12 cellular contexts compared by ENCODE assay signal in the genomic region with DNA sequence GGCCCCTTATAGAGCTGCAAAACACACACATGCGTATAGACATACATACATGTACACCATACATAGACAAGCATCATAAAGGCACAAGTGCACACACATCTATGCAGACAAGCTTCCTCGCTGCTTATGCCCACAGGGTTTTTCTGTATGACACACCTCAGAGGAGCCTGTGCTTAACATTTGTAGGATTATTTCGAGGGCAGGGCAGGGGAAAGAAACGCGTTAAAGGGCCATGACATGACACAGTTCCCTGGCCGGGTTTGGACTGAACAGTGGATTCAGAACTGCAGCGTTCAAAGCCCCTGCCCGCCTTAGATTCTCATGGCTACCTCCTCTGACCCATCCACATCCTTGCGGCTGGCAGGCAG. TPM values are rescaled to one million over a fixed set of nuclear protein-coding genes. Genes with fewer than 3 reads are reported as not detected.
DNase-seq lines count a peak whose midpoint lies in the region; ATAC-seq and TF ChIP-seq lines count a peak whose summit lies in the region.
"Had no signal": no experiment of that assay in that cellular context is flagged by ENCODE, and none has a peak within 500 bp of the region (broad histone marks: within the 10 kb centered on the region; RNA-seq: fewer than 3 reads in every experiment).

No MANE protein-coding gene starts in this region.

- peaks cover 7% of the 10 kb centered on the region; the same call in 1 of the 2 replicates for H3K36me3 ChIP-seq in HUES6 (ENCODE audit: control insufficient read depth, insufficient read depth, low read length)
- no peaks in the 10 kb centered on the region for H3K36me3 ChIP-seq in mesendoderm (ENCODE audit: control insufficient read depth, insufficient read depth, low read length)
- peaks cover 0 to 34% (median 28%) of the 10 kb centered on the region in 5 donors for H3K36me3 ChIP-seq in subcutaneous abdominal adipose tissue (ENCODE audit: control insufficient read depth in 5 of 5, insufficient read depth in 5 of 5, low read length in 5 of 5)
- no peaks in the 10 kb centered on the region for H3K36me3 ChIP-seq in CD8-positive, alpha-beta memory T cell (ENCODE audit: insufficient read depth, low read length)

- no peak overlapping the region for H3K18ac ChIP-seq in mesendoderm (ENCODE audit: low read length)

- no peak overlapping the region for H4K5ac ChIP-seq in mesendoderm (ENCODE audit: low read length)

- H3K4me2 ChIP-seq in mesendoderm (ENCODE audit: low read length), result no peak overlapping the region

- H2BK5ac ChIP-seq in mesendoderm (ENCODE audit: low read length), result no peak overlapping the region

- H3K9me3 ChIP-seq in HUES6 (ENCODE audit: control insufficient read depth, insufficient read depth, low read depth, low read length) (no peaks in the 10 kb centered on the region), subcutaneous abdominal adipose tissue (ENCODE audit: control insufficient read depth in 5 of 5, low read length in 5 of 5) (peaks cover 0 to 2% (median 0%) of the 10 kb centered on the region in 5 donors)
- no peaks in the 10 kb centered on the region for H3K9me3 ChIP-seq in CD8-positive, alpha-beta memory T cell (ENCODE audit: low read length)

- peak overlapping the region; percentile 99 for H3K27ac Mint-ChIP-seq in chondrocyte (ENCODE audit: unreplicated experiment)
- no peak overlapping the region for H3K27ac Mint-ChIP-seq in activated CD4-positive, alpha-beta T cell treated with anti-CD3 and anti-CD28 coated beads for 36 hours
- H3K27ac Mint-ChIP-seq in CD8-positive, alpha-beta memory T cell, result no peak overlapping the region

- H3K36me3 Mint-ChIP-seq in chondrocyte (ENCODE audit: low read depth), result peaks cover 25% of the 10 kb centered on the region
- no peaks in the 10 kb centered on the region for H3K36me3 Mint-ChIP-seq in activated CD4-positive, alpha-beta T cell treated with anti-CD3 and anti-CD28 coated beads for 36 hours (ENCODE audit: low read depth)
- no peaks in the 10 kb centered on the region for H3K36me3 Mint-ChIP-seq in CD8-positive, alpha-beta memory T cell
- H3K36me3 Mint-ChIP-seq: CD4-positive, CD25-positive, alpha-beta regulatory T cell had no signal

- no peak overlapping the region for H2BK120ac ChIP-seq in mesendoderm (ENCODE audit: low read depth, low read length)

- H2AK5ac ChIP-seq in mesendoderm (ENCODE audit: low read length), result no peak overlapping the region

- H3K56ac ChIP-seq in mesendoderm (ENCODE audit: low read length), result no peak overlapping the region

- no peak for TF ChIP-seq CTCF in chondrocyte (IDR thresholded peaks at IDR 0.05)

- no peak for ATAC-seq in activated CD4-positive, alpha-beta T cell treated with anti-CD3 and anti-CD28 coated beads for 36 hours

- H4K8ac ChIP-seq in mesendoderm (ENCODE audit: low read depth, low read length), result no peak overlapping the region

- CTCF ChIA-PET in activated CD4-positive, alpha-beta T cell treated with anti-CD3 and anti-CD28 coated beads for 36 hours (lab: Charles Lee), result interaction anchor here (1.0 kb wide), 1 partner anchor 112 kb away, joined by 3 read pairs; no protein-coding TSS in a partner anchor
- CTCF ChIA-PET in CD8-positive, alpha-beta memory T cell (lab: Charles Lee), result no interaction called here

- no peak overlapping the region for H2BK15ac ChIP-seq in mesendoderm (replicated peaks; ENCODE audit: low read depth)

- no peaks in the 10 kb centered on the region for H3K27me3 ChIP-seq in HUES6 (ENCODE audit: control insufficient read depth, insufficient read depth, low read length)
- no peaks in the 10 kb centered on the region for H3K27me3 ChIP-seq in mesendoderm (ENCODE audit: insufficient read depth, low read length, poor library complexity)
- H3K27me3 ChIP-seq in subcutaneous abdominal adipose tissue (ENCODE audit: control insufficient read depth in 5 of 5, insufficient read depth in 4 of 5, low read length in 5 of 5), result no peaks in the 10 kb centered on the region
- no peaks in the 10 kb centered on the region for H3K27me3 ChIP-seq in CD8-positive, alpha-beta memory T cell (ENCODE audit: insufficient read depth, low read length, poor library complexity, severe bottlenecking)

- H3K9me3 Mint-ChIP-seq in chondrocyte (ENCODE audit: low read depth), result no peaks in the 10 kb centered on the region
- H3K9me3 Mint-ChIP-seq in activated CD4-positive, alpha-beta T cell treated with anti-CD3 and anti-CD28 coated beads for 36 hours (ENCODE audit: low read depth), result no peaks in the 10 kb centered on the region
- H3K9me3 Mint-ChIP-seq in CD8-positive, alpha-beta memory T cell, result no peaks in the 10 kb centered on the region
- H3K9me3 Mint-ChIP-seq: CD4-positive, CD25-positive, alpha-beta regulatory T cell had no signal

- no peaks in the 10 kb centered on the region for H3K79me1 ChIP-seq in mesendoderm (ENCODE audit: low read length)

- peaks cover 18% of the 10 kb centered on the region; the same call in 1 of the 2 replicates for H3K4me1 ChIP-seq in HUES6 (ENCODE audit: control insufficient read depth, insufficient read depth, low read length)
- no peaks in the 10 kb centered on the region for H3K4me1 ChIP-seq in mesendoderm (ENCODE audit: control insufficient read depth, low read depth, low read length)
- peaks cover 26 to 65% (median 58%) of the 10 kb centered on the region in 5 donors for H3K4me1 ChIP-seq in subcutaneous abdominal adipose tissue (ENCODE audit: control insufficient read depth in 5 of 5, insufficient read depth in 5 of 5, low read length in 5 of 5)
- no peaks in the 10 kb centered on the region for H3K4me1 ChIP-seq in CD8-positive, alpha-beta memory T cell (ENCODE audit: insufficient read depth, low read length)

- POLR2A ChIA-PET in activated CD4-positive, alpha-beta T cell treated with anti-CD3 and anti-CD28 coated beads for 36 hours (lab: Charles Lee), result no interaction called here
- POLR2A ChIA-PET in CD8-positive, alpha-beta memory T cell (lab: Charles Lee), result no interaction called here

- H3K27me3 Mint-ChIP-seq in chondrocyte (ENCODE audit: low read depth), result no peaks in the 10 kb centered on the region
- no peaks in the 10 kb centered on the region for H3K27me3 Mint-ChIP-seq in activated CD4-positive, alpha-beta T cell treated with anti-CD3 and anti-CD28 coated beads for 36 hours
- peaks cover 0 to 1% of the 10 kb centered on the region in 2 donors for H3K27me3 Mint-ChIP-seq in CD8-positive, alpha-beta memory T cell
- H3K27me3 Mint-ChIP-seq: CD4-positive, CD25-positive, alpha-beta regulatory T cell had no signal

- no peak overlapping the region for H3K4ac ChIP-seq in mesendoderm (ENCODE audit: low read depth, low read length)

- peak overlapping the region; percentile 62 for H3K4me3 Mint-ChIP-seq in chondrocyte (ENCODE audit: unreplicated experiment)
- H3K4me3 Mint-ChIP-seq in activated CD4-positive, alpha-beta T cell treated with anti-CD3 and anti-CD28 coated beads for 36 hours, result no peak overlapping the region
- H3K4me3 Mint-ChIP-seq in CD8-positive, alpha-beta memory T cell, result no peak overlapping the region
- H3K4me3 Mint-ChIP-seq: CD4-positive, CD25-positive, alpha-beta regulatory T cell had no signal

- intact Hi-C loops in activated CD4-positive, alpha-beta T cell treated with anti-CD3 and anti-CD28 coated beads for 36 hours (cut with DNase I, micrococcal nuclease), result no loop called here

- H3K23ac ChIP-seq in mesendoderm (ENCODE audit: low read length), result no peak overlapping the region

- H3K9ac ChIP-seq in HUES6 (ENCODE audit: low read length) (peak overlapping the region; percentile 13), mesendoderm (ENCODE audit: low read length) (no peak overlapping the region), subcutaneous abdominal adipose tissue (ENCODE audit: low read length in 5 of 5) (peak overlapping the region in 2 of 5 donors; percentile 34 to 48)

- H3K27ac ChIP-seq in HUES6 (ENCODE audit: low read depth, low read length) (no peak overlapping the region), mesendoderm (ENCODE audit: low read depth, low read length) (peak overlapping the region; percentile 7), subcutaneous abdominal adipose tissue (ENCODE audit: low read depth, low read length) (peak overlapping the region; percentile 93)
- no peak overlapping the region for H3K27ac ChIP-seq in CD8-positive, alpha-beta memory T cell (ENCODE audit: low read depth, low read length)

- no CpG with 5 or more reads among the region's 9 CpGs for WGBS in mesendoderm (ENCODE audit: extremely low coverage, insufficient coverage, low lambda C conversion rate)

- H3K4me1 Mint-ChIP-seq in chondrocyte (ENCODE audit: low read depth), result peaks cover 34% of the 10 kb centered on the region
- no peaks in the 10 kb centered on the region for H3K4me1 Mint-ChIP-seq in activated CD4-positive, alpha-beta T cell treated with anti-CD3 and anti-CD28 coated beads for 36 hours
- no peaks in the 10 kb centered on the region for H3K4me1 Mint-ChIP-seq in CD8-positive, alpha-beta memory T cell
- H3K4me1 Mint-ChIP-seq: CD4-positive, CD25-positive, alpha-beta regulatory T cell had no signal

- H3K79me2 ChIP-seq in mesendoderm (ENCODE audit: control insufficient read depth, insufficient read depth, low read length), result no peaks in the 10 kb centered on the region

- DNase-seq in chondrocyte (ENCODE audit: low spot score), result no peak
- no peak for DNase-seq in mesendoderm
- no peak for DNase-seq in amniotic stem cell (lab: John Stamatoyannopoulos, UW)
- no peak for DNase-seq in CD1c-positive myeloid dendritic cell (ENCODE audit: extremely low spot score)
- no peak for DNase-seq in activated CD4-positive, alpha-beta T cell treated with anti-CD3 and anti-CD28 coated beads for 36 hours
- DNase-seq in CD8-positive, alpha-beta memory T cell, result no peak
- DNase-seq: activated CD4-positive, alpha-beta T cell treated with anti-CD3 and anti-CD28 coated beads for 1 hour; activated naive CD4-positive, alpha-beta T cell treated with Interleukin-2 at 50 U/mL for 16 hours; CD4-positive, CD25-positive, alpha-beta regulatory T cell; stimulated activated CD4-positive, alpha-beta T cell treated with anti-CD3 and anti-CD28 coated beads, Interleukin-12 subunit alpha, Interleukin-12 subunit beta, amount 100 ng/mL, for 4 hours had no signal

- H3K4me3 ChIP-seq in HUES6 (ENCODE audit: low read depth, low read length), result no peak overlapping the region
- H3K4me3 ChIP-seq in mesendoderm (ENCODE audit: low read length), result no peak overlapping the region
- peak overlapping the region in 3 of 5 donors; percentile 2 to 25 (median 6) for H3K4me3 ChIP-seq in subcutaneous abdominal adipose tissue (ENCODE audit: low read depth in 1 of 5, low read length in 5 of 5)
- H3K4me3 ChIP-seq in CD8-positive, alpha-beta memory T cell (ENCODE audit: low read length), result no peak overlapping the region

RNA-seq across cellular contexts. Expression of gene CHST3, which starts 44.9 kb away (rescaled TPM):
- total RNA-seq in chondrocyte, result 43.9 to 65.4 TPM (median 63.2 TPM) in 3 replicates
- 4.9 TPM for polyA plus RNA-seq in mesendoderm (2013, experiment 1 of 2)
- polyA plus RNA-seq in mesendoderm (2013, experiment 2 of 2), result 4.9 TPM
- under 1 TPM; 0.46 to 0.47 TPM for total RNA-seq in activated CD4-positive, alpha-beta T cell treated with anti-CD3 and anti-CD28 coated beads for 36 hours
- total RNA-seq in CD8-positive, alpha-beta memory T cell, result under 1 TPM; 0.07 TPM
- polyA plus RNA-seq in CD8-positive, alpha-beta memory T cell, result not detected
- total RNA-seq: CD4-positive, CD25-positive, alpha-beta regulatory T cell had no signal
- polyA plus RNA-seq: CD4-positive, CD25-positive, alpha-beta regulatory T cell had no signal

Comparison
In these comparisons a context has a peak if more than half of its experiments do, and no peak if none do; other contexts are left out.
1. H3K27ac ChIP-seq: peak in mesendoderm (single experiment) and subcutaneous abdominal adipose tissue (single experiment); none in HUES6 (single experiment) and CD8-positive, alpha-beta memory T cell (single experiment).
2. H3K4me3 ChIP-seq: peak in subcutaneous abdominal adipose tissue (3 of 5); none in HUES6 (single experiment), mesendoderm (single experiment) and CD8-positive, alpha-beta memory T cell (single experiment).
3. RNA of gene CHST3, which starts 44.9 kb away (total RNA-seq): 43.9 to 65.4 TPM in chondrocyte; 0.46 to 0.47 TPM in activated CD4-positive, alpha-beta T cell treated with anti-CD3 and anti-CD28 coated beads for 36 hours and 0.07 TPM in CD8-positive, alpha-beta memory T cell; every median in the first group is over 10 times any median in the second.